ENCODE assay signal across 10 cellular contexts in genomic region chr4:169229571-169230028, GRCh38. TPM values are rescaled to one million over a fixed set of nuclear protein-coding genes. Genes with fewer than 3 reads are reported as not detected.
DNase-seq lines count a peak whose midpoint lies in the region; ATAC-seq and TF ChIP-seq lines count a peak whose summit lies in the region.
"Had no signal": no experiment of that assay in that cellular context is flagged by ENCODE, and none has a peak within 500 bp of the region (broad histone marks: within the 10 kb centered on the region; RNA-seq: fewer than 3 reads in every experiment).

No MANE protein-coding gene starts in this region.

- no peak for ATAC-seq in HG02970 (IDR thresholded peaks at IDR 0.05; ENCODE audit: low FRiP score, unreplicated experiment)
- no peak for ATAC-seq in GM18870 (IDR thresholded peaks at IDR 0.05; ENCODE audit: unreplicated experiment)
- ATAC-seq in activated naive CD4-positive, alpha-beta T cell treated with anti-CD3 and anti-CD28 coated beads, Interleukin-2, amount 50 U/mL, for 72 hours: no peak

- peak overlapping the region; percentile 53 for H3K27ac ChIP-seq in muscle layer of duodenum (ENCODE audit: low read length)

- H3K36me3 ChIP-seq in muscle layer of duodenum (ENCODE audit: control insufficient read depth in 1 of 2, insufficient read depth in 2 of 2, low read length in 2 of 2): no peaks in the 10 kb centered on the region

- DNase-seq in COR-L47 (lab: John Stamatoyannopoulos, UW) (peak; percentile 80), NCI-H146 treated with DMSO at 0.1 percent for 48 hours (lab: John Stamatoyannopoulos, UW; ENCODE audit: unreplicated experiment) (peak; percentile 1), cardiac fibroblast (ENCODE audit: low read depth in 2 of 2) (peak; percentile 94 to 96), NCI-H524 treated with DMSO at 0.1 percent for 48 hours (lab: John Stamatoyannopoulos, UW) (no peak)
- DNase-seq in activated naive CD4-positive, alpha-beta T cell treated with anti-CD3 and anti-CD28 coated beads, Interleukin-2, amount 50 U/mL, for 72 hours (ENCODE audit: low spot score in 2 of 2): no peak
- DNase-seq: activated gamma-delta T cell; stimulated activated CD4-positive, alpha-beta T cell treated with anti-CD3 and anti-CD28 coated beads, Interleukin-4, amount 100 ng/mL, for 24 hours had no signal

- no peaks in the 10 kb centered on the region for H3K9me3 ChIP-seq in muscle layer of duodenum (ENCODE audit: control insufficient read depth in 1 of 2, low read length in 2 of 2)

- no peak overlapping the region for H3K27ac Mint-ChIP-seq in activated naive CD4-positive, alpha-beta T cell treated with anti-CD3 and anti-CD28 coated beads, Interleukin-2, amount 50 U/mL, for 72 hours

- peaks cover 8 to 13% of the 10 kb centered on the region in 2 donors for H3K4me1 ChIP-seq in muscle layer of duodenum (ENCODE audit: control insufficient read depth in 1 of 2, insufficient read depth in 2 of 2, low read length in 2 of 2)

- H3K9me3 Mint-ChIP-seq in activated naive CD4-positive, alpha-beta T cell treated with anti-CD3 and anti-CD28 coated beads, Interleukin-2, amount 50 U/mL, for 72 hours: no peaks in the 10 kb centered on the region

- no peak for TF ChIP-seq CTCF in cardiac fibroblast (IDR thresholded peaks at IDR 0.05; ENCODE audit: low read depth, low read length)

- H3K36me3 Mint-ChIP-seq in activated naive CD4-positive, alpha-beta T cell treated with anti-CD3 and anti-CD28 coated beads, Interleukin-2, amount 50 U/mL, for 72 hours: no peaks in the 10 kb centered on the region

- H3K27me3 ChIP-seq in muscle layer of duodenum (ENCODE audit: low read depth, low read length): no peaks in the 10 kb centered on the region

- H3K4me3 ChIP-seq in cardiac fibroblast (replicated peaks in 1 of 2; ENCODE audit: low read depth in 2 of 2, low read length in 2 of 2): no peak overlapping the region
- no peak overlapping the region for H3K4me3 ChIP-seq in muscle layer of duodenum (ENCODE audit: low read depth in 1 of 2, low read length in 2 of 2)

RNA-seq across cellular contexts. Expression of gene SH3RF1, which starts 41.2 kb away (rescaled TPM):
- under 1 TPM; 0.43 to 0.82 TPM for total RNA-seq in activated naive CD4-positive, alpha-beta T cell treated with anti-CD3 and anti-CD28 coated beads, Interleukin-2, amount 50 U/mL, for 72 hours

Comparison
In these comparisons a context has a peak if more than half of its experiments do, and no peak if none do; other contexts are left out.
1. DNase-seq: peak in COR-L47 (single experiment), NCI-H146 treated with DMSO at 0.1 percent for 48 hours (single experiment) and cardiac fibroblast (2 of 2); none in NCI-H524 treated with DMSO at 0.1 percent for 48 hours (single experiment) and activated naive CD4-positive, alpha-beta T cell treated with anti-CD3 and anti-CD28 coated beads, Interleukin-2, amount 50 U/mL, for 72 hours (0 of 2).